ENCODE assay signal across 8 cellular contexts in the genomic region with DNA sequence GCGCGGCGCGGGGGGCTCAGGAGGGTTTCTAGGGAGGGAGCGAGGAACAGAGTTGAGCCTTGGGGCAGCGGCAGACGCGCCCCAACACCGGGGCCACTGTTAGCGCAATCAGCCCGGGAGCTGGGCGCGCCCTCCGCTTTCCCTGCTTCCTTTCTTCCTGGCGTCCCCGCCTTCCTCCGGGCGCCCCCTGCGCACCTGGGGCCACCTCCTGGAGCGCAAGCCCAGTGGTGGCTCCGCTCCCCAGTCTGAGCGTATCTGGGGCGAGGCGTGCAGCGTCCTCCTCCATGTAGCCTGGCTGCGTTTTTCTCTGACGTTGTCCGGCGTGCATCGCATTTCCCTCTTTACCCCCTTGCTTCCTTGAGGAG. TPM values are rescaled to one million over a fixed set of nuclear protein-coding genes. Genes with fewer than 3 reads are reported as not detected.
DNase-seq lines count a peak whose midpoint lies in the region; ATAC-seq and TF ChIP-seq lines count a peak whose summit lies in the region.

No MANE protein-coding gene starts in this region.

- TF ChIP-seq CTCF in PC-9 (conservative IDR thresholded peaks at IDR 0.05) (no peak), fibroblast of lung (conservative IDR thresholded peaks at IDR 0.05 in 1 of 2, IDR thresholded peaks at IDR 0.05 in 1 of 2; ENCODE audit: low read depth in 1 of 2, low read length in 2 of 2) (no peak)

- H3F3A ChIP-seq in PC-9 (ENCODE audit: insufficient read depth, low read depth), result peaks cover 8% of the 10 kb centered on the region

- no peaks in the 10 kb centered on the region for H3K9me3 ChIP-seq in PC-9 (ENCODE audit: insufficient read depth, low read depth)
- H3K9me3 ChIP-seq in fibroblast of lung (ENCODE audit: control insufficient read depth, insufficient read depth, low read depth, low read length), result no peaks in the 10 kb centered on the region
- H3K9me3 ChIP-seq in skeletal muscle tissue (ENCODE audit: control insufficient read depth in 3 of 3, low read length in 3 of 3), result no peaks in the 10 kb centered on the region
- no peaks in the 10 kb centered on the region for H3K9me3 ChIP-seq in aorta (ENCODE audit: control insufficient read depth, low read length)

- BruUV-seq in PC-9 (replicated peaks; lab: Mats Ljungman, UMichigan), result no TSS peak

- H4K20me1 ChIP-seq in PC-9 (ENCODE audit: insufficient read depth) (no peaks in the 10 kb centered on the region), fibroblast of lung (ENCODE audit: control insufficient read depth, extremely low read depth, insufficient read depth, low read length) (no peaks in the 10 kb centered on the region)

- peak overlapping the region; percentile 95 for H2AFZ ChIP-seq in PC-9
- no peak overlapping the region for H2AFZ ChIP-seq in fibroblast of lung (ENCODE audit: low read length)

- no peak overlapping the region for H3K27ac ChIP-seq in PC-9
- no peak overlapping the region for H3K27ac ChIP-seq in fibroblast of lung (ENCODE audit: insufficient read depth, low read length)
- H3K27ac ChIP-seq in skeletal muscle tissue (ENCODE audit: low read depth, low read length), result no peak overlapping the region
- H3K27ac ChIP-seq in aorta (ENCODE audit: low read depth in 1 of 2, low read length in 2 of 2), result no peak overlapping the region

- 4 to 5% methylated on average over 19 to 30 of the region's 30 CpGs for WGBS in aorta, 2 donors

- H3K4me3 ChIP-seq in PC-9 (peak overlapping the region; percentile 97), fibroblast of lung (replicated peaks in 1 of 4; ENCODE audit: control extremely low read depth in 1 of 4, insufficient read depth in 1 of 4, low read depth in 3 of 4, low read length in 4 of 4) (peak overlapping the region; percentile 22 to 36 (median 26)), skeletal muscle tissue (ENCODE audit: low read length in 3 of 3) (peak overlapping the region in 2 of 3 donors; percentile 45 to 55), aorta (ENCODE audit: low read length in 2 of 2) (no peak overlapping the region)

- POLR2A ChIA-PET in PC-9 (lab: Charles Lee; ENCODE audit: unreplicated experiment), result no interaction called here

- H3K79me2 ChIP-seq in PC-9 (ENCODE audit: low read depth) (no peaks in the 10 kb centered on the region), fibroblast of lung (ENCODE audit: control insufficient read depth, insufficient read depth, low read length) (no peaks in the 10 kb centered on the region)

- CTCF ChIA-PET in PC-9 (lab: Charles Lee), result no interaction called here

- no peaks in the 10 kb centered on the region for H3K9me2 ChIP-seq in PC-9 (ENCODE audit: insufficient read depth)

- ATAC-seq in HG03469 (IDR thresholded peaks at IDR 0.05; ENCODE audit: unreplicated experiment) (no peak), aorta (ENCODE audit: low FRiP score) (no peak)

- peaks cover 8% of the 10 kb centered on the region for H3K4me1 ChIP-seq in PC-9 (replicated peaks; ENCODE audit: insufficient read depth)
- no peaks in the 10 kb centered on the region for H3K4me1 ChIP-seq in fibroblast of lung (ENCODE audit: control insufficient read depth, extremely low read depth, insufficient read depth, low read length)
- H3K4me1 ChIP-seq in skeletal muscle tissue (ENCODE audit: control insufficient read depth in 3 of 3, insufficient read depth in 3 of 3, low read length in 3 of 3), result peaks cover 2 to 16% (median 12%) of the 10 kb centered on the region in 3 donors
- no peaks in the 10 kb centered on the region for H3K4me1 ChIP-seq in aorta (ENCODE audit: control insufficient read depth in 1 of 2, insufficient read depth in 2 of 2, low read length in 2 of 2)

- H3K27me3 ChIP-seq in PC-9 (ENCODE audit: insufficient read depth, low read depth) (no peaks in the 10 kb centered on the region), fibroblast of lung (ENCODE audit: control insufficient read depth, insufficient read depth, low read length) (peaks cover 26% of the 10 kb centered on the region), skeletal muscle tissue (ENCODE audit: control insufficient read depth in 3 of 3, insufficient read depth in 3 of 3, low read length in 3 of 3) (peaks cover 27 to 45% (median 28%) of the 10 kb centered on the region in 3 donors), aorta (ENCODE audit: control insufficient read depth in 1 of 2, insufficient read depth in 2 of 2, low read length in 1 of 2) (no peaks in the 10 kb centered on the region)

- H3K36me3 ChIP-seq in PC-9 (ENCODE audit: low read depth) (no peaks in the 10 kb centered on the region), fibroblast of lung (ENCODE audit: control insufficient read depth, insufficient read depth, low read length) (no peaks in the 10 kb centered on the region), skeletal muscle tissue (ENCODE audit: control insufficient read depth in 3 of 3, insufficient read depth in 3 of 3, low read length in 3 of 3) (no peaks in the 10 kb centered on the region), aorta (ENCODE audit: control insufficient read depth in 1 of 2, insufficient read depth in 2 of 2, low read length in 1 of 2) (no peaks in the 10 kb centered on the region)

- intact Hi-C loops in PC-9 (cut with micrococcal nuclease; ENCODE audit: unreplicated experiment) (loop anchor here (1.0 to 5.0 kb wide), 2 partner anchors 35 to 76 kb away; no protein-coding TSS in a partner anchor), aorta (cut with DNase I) (loop anchor here in 1 of 2 donors (10.0 kb wide), 1 partner anchor 141 kb away; no protein-coding TSS in a partner anchor)

- H3K9ac ChIP-seq in fibroblast of lung (ENCODE audit: insufficient read depth, low read length), result no peak overlapping the region
- H3K9ac ChIP-seq in skeletal muscle tissue (ENCODE audit: low read depth in 1 of 3, low read length in 3 of 3), result no peak overlapping the region

- DNase-seq in NCI-H82 (lab: John Stamatoyannopoulos, UW) (peak; percentile 24), NCI-H82 treated with DMSO at 0.1 percent for 48 hours (lab: John Stamatoyannopoulos, UW; ENCODE audit: unreplicated experiment) (no peak), PC-9 (peak; percentile 60 to 82), fibroblast of lung (ENCODE audit: low read depth in 2 of 2) (no peak), HT-29 (ENCODE audit: low spot score) (no peak), aorta (no peak)

- H3K4me2 ChIP-seq in PC-9 (peak overlapping the region; percentile 100), fibroblast of lung (ENCODE audit: extremely low read depth, insufficient read depth, low read length) (peak overlapping the region; percentile 15)

RNA-seq across cellular contexts. Expression of a gene that starts 5.2 kb away (rescaled TPM):
- total RNA-seq in PC-9 (2021), result 5.8 and 6.1 TPM in 2 replicates
- total RNA-seq in fibroblast of lung, result not detected in 2 replicates
- not detected in 2 replicates for polyA plus RNA-seq in fibroblast of lung
- not detected in 2 replicates for polyA plus RNA-seq in fibroblast of lung (2012)
- polyA minus RNA-seq in fibroblast of lung (ENCODE audit: low replicate concordance), result not detected in 2 replicates
- total RNA-seq in skeletal muscle tissue, result not detected
- 0.74 and 1.3 TPM in 2 replicates for total RNA-seq in HT-29 (2014; rRNA removed; shearing (Covaris generic))
- under 1 TPM in 1 of 2 donors, not detected in 1; 0.58 TPM for total RNA-seq in aorta
- under 1 TPM; 0.26 to 0.50 TPM for polyA plus RNA-seq in aorta

RNA-seq across cellular contexts. Expression of a gene that starts 35.7 kb away (rescaled TPM):
- total RNA-seq in PC-9 (2021) (75.9 and 81.2 TPM in 2 replicates), fibroblast of lung (30.1 and 32.6 TPM in 2 replicates), skeletal muscle tissue (21.9 TPM), aorta (10 to 100 TPM; 67.6 to 79.3 TPM)
- polyA plus RNA-seq in fibroblast of lung (9.7 and 15.6 TPM in 2 replicates), aorta (10 to 100 TPM in 1 of 2 donors, 1 to 10 TPM in 1; 6.6 to 13.5 TPM)
- 8.4 and 14.9 TPM in 2 replicates for polyA plus RNA-seq in fibroblast of lung (2012)
- polyA minus RNA-seq in fibroblast of lung (ENCODE audit: low replicate concordance), result 4.7 and 5.3 TPM in 2 replicates
- 52.8 and 69.4 TPM in 2 replicates for total RNA-seq in HT-29 (2014; rRNA removed; shearing (Covaris generic))

Comparison
In these comparisons a context has a peak if more than half of its experiments do, and no peak if none do; other contexts are left out.
1. DNase-seq: peak in NCI-H82 (single experiment) and PC-9 (2 of 2); none in NCI-H82 treated with DMSO at 0.1 percent for 48 hours (single experiment), fibroblast of lung (0 of 2), HT-29 (single experiment) and aorta (0 of 2).
2. H3K4me3 ChIP-seq: peak in PC-9 (single experiment), fibroblast of lung (4 of 4) and skeletal muscle tissue (2 of 3); none in aorta (0 of 2).